ENCODE assay signal across 18 cellular contexts in the genomic region with DNA sequence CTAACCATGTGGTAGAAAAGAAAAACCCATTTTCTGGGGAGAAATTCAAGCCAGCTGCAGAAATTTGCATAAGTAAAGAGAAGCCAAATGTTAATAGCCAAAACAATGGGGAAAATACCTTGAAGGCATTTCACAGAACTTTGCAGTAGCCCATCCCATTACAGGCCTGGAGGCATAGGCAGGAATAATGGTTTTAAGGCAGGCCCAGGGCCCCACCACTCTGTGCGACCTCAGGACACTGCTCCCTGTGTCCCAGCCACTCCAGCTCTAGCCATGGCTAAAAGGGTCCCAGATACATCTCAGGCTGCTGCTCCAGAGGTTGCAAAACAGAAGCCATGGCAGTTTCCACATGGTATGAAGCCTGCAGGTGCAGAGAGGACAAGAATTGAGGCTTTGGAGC.
"Had no signal": no experiment of that assay in that cellular context is flagged by ENCODE, and none has a peak within 500 bp of the region (broad histone marks: within the 10 kb centered on the region; RNA-seq: fewer than 3 reads in every experiment).

No MANE protein-coding gene starts in this region.

- H3K4me1 ChIP-seq: esophagus squamous epithelium, gastroesophageal sphincter, left ventricle myocardium inferior, lower lobe of right lung, neural progenitor cell had no signal

- H3K4me2 ChIP-seq: neural progenitor cell had no signal

- H3K4me3 ChIP-seq: esophagus squamous epithelium, gastroesophageal sphincter, left ventricle myocardium inferior, lower lobe of right lung, neural progenitor cell, ovary had no signal

- H3K9me3 ChIP-seq: ovary had no signal

- H3K9ac ChIP-seq: neural progenitor cell had no signal

- DNase-seq: esophagus squamous epithelium; foreskin fibroblast; glutamatergic neuron; kidney; left cardiac atrium; left ventricle myocardium inferior; lower lobe of right lung; midbrain; nucleus accumbens; ovary; right cardiac atrium; small intestine; stimulated activated CD4-positive, alpha-beta T cell treated with anti-CD3 and anti-CD28 coated beads, Interleukin-12 subunit alpha, Interleukin-12 subunit beta, amount 100 ng/mL, for 4 hours; stimulated activated CD4-positive, alpha-beta T cell treated with anti-CD3 and anti-CD28 coated beads, Interleukin-2, amount 100 ng/mL, for 48 hours; stimulated activated naive CD4-positive, alpha-beta T cell treated with Interleukin-2 at 50 U/mL for 16 hours; trophoblast cell had no signal

- H3K27me3 ChIP-seq: esophagus squamous epithelium, gastroesophageal sphincter, neural progenitor cell, ovary had no signal

- H3K36me3 ChIP-seq: esophagus squamous epithelium, gastroesophageal sphincter, left ventricle myocardium inferior, lower lobe of right lung, neural progenitor cell, ovary had no signal

- H3K27ac ChIP-seq: esophagus squamous epithelium, gastroesophageal sphincter, left ventricle myocardium inferior, lower lobe of right lung, neural progenitor cell, ovary had no signal
